23 cellular contexts compared by ENCODE assay signal in the genomic region with DNA sequence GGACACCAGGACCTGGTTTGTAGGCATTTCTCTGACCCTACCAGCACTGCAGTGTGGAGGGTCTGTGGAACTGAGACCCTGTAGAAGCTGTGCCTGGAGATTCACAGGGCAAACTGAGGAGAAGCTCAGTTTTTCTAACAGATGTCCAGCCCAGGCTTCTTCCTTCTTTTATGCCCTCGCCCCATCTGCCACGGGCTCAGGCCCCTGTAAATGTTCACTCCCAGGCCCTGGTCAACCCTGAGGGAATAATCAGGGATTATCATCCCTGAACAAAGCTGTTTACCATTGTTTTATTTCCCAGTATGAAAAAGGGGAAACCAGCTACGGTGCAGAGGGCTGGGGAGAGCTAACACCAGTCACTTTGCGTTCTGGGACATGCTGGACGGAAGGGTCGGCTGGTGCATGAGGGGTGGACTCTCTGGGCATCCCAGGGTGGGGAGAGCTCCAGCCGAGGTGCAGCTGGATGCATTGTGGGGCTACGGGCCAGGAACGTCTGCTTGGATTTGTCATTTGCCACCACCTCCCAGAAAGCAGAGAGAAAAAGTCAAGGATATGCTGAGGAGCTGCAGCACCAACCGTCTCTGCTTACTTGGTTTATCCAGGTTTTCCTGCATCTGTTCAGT.
"Had no signal": no experiment of that assay in that cellular context is flagged by ENCODE, and none has a peak within 500 bp of the region (broad histone marks: within the 10 kb centered on the region; RNA-seq: fewer than 3 reads in every experiment).

No MANE protein-coding gene starts in this region.

- H3K27ac ChIP-seq: colonic mucosa, esophagus muscularis mucosa, foreskin keratinocyte, gastroesophageal sphincter, lower lobe of right lung, neutrophil, pancreas, right lobe of liver, stomach had no signal

- H3K27me3 ChIP-seq: colonic mucosa, right lobe of liver, thyroid gland had no signal

- H3K36me3 Mint-ChIP-seq: natural killer cell; stimulated activated effector memory CD8-positive, alpha-beta T cell treated with anti-CD3 and anti-CD28 coated beads, Interleukin-12 subunit alpha, Interleukin-12 subunit beta, amount 100 ng/mL, for 72 hours had no signal

- H3K4me1 ChIP-seq: colonic mucosa, foreskin keratinocyte, gastroesophageal sphincter, lower lobe of right lung, pancreas, right lobe of liver had no signal

- H3K4me1 Mint-ChIP-seq: natural killer cell; stimulated activated effector memory CD8-positive, alpha-beta T cell treated with anti-CD3 and anti-CD28 coated beads, Interleukin-12 subunit alpha, Interleukin-12 subunit beta, amount 100 ng/mL, for 72 hours had no signal

- H3K4me2 ChIP-seq: smooth muscle cell had no signal

- H3K9me3 Mint-ChIP-seq: dendritic cell treated with granulocyte-macrophage colony-stimulating factor and Interleukin-4, amounts not matched to agents 40 ng/mL and 50 ng/mL, for 4 days; endodermal cell; natural killer cell; neural crest cell; stimulated activated effector memory CD8-positive, alpha-beta T cell treated with anti-CD3 and anti-CD28 coated beads, Interleukin-12 subunit alpha, Interleukin-12 subunit beta, amount 100 ng/mL, for 72 hours had no signal

- H3K36me3 ChIP-seq: colonic mucosa, esophagus muscularis mucosa, gastroesophageal sphincter, lower lobe of right lung, neutrophil, pancreas, right lobe of liver, stomach, thyroid gland had no signal

- ATAC-seq: foreskin keratinocyte; gastroesophageal sphincter; lower lobe of right lung; natural killer cell; pancreas; right lobe of liver; stimulated activated effector memory CD8-positive, alpha-beta T cell treated with anti-CD3 and anti-CD28 coated beads, Interleukin-12 subunit alpha, Interleukin-12 subunit beta, amount 100 ng/mL, for 72 hours had no signal

- H3K4me3 Mint-ChIP-seq: dendritic cell treated with granulocyte-macrophage colony-stimulating factor and Interleukin-4, amounts not matched to agents 40 ng/mL and 50 ng/mL, for 4 days; endodermal cell; natural killer cell; neural crest cell; stimulated activated effector memory CD8-positive, alpha-beta T cell treated with anti-CD3 and anti-CD28 coated beads, Interleukin-12 subunit alpha, Interleukin-12 subunit beta, amount 100 ng/mL, for 72 hours had no signal

- H3K27ac Mint-ChIP-seq: dendritic cell treated with granulocyte-macrophage colony-stimulating factor and Interleukin-4, amounts not matched to agents 40 ng/mL and 50 ng/mL, for 4 days; endodermal cell; natural killer cell; progenitor cell of endocrine pancreas; stimulated activated effector memory CD8-positive, alpha-beta T cell treated with anti-CD3 and anti-CD28 coated beads, Interleukin-12 subunit alpha, Interleukin-12 subunit beta, amount 100 ng/mL, for 72 hours had no signal

- H3K4me3 ChIP-seq: colonic mucosa, esophagus muscularis mucosa, gastroesophageal sphincter, lower lobe of right lung, pancreas, right lobe of liver, smooth muscle cell, stomach, thyroid gland had no signal

- DNase-seq: colonic mucosa; effector CD8-positive, alpha-beta T cell; endodermal cell; foreskin keratinocyte; left ventricle myocardium superior; lower lobe of right lung; natural killer cell; right lobe of liver; stimulated activated CD4-positive, alpha-beta T cell treated with anti-CD3 and anti-CD28 coated beads, Interleukin-2, amount 100 ng/mL, for 24 hours; stimulated activated CD4-positive, alpha-beta T cell treated with anti-CD3 and anti-CD28 coated beads, Interleukin-4, amount 100 ng/mL, for 24 hours; stimulated activated naive CD4-positive, alpha-beta T cell treated with Interleukin-2 at 50 U/mL for 16 hours; stomach; thyroid gland; trophoblast cell had no signal
